13 cellular contexts compared by ENCODE assay signal in the genomic region with DNA sequence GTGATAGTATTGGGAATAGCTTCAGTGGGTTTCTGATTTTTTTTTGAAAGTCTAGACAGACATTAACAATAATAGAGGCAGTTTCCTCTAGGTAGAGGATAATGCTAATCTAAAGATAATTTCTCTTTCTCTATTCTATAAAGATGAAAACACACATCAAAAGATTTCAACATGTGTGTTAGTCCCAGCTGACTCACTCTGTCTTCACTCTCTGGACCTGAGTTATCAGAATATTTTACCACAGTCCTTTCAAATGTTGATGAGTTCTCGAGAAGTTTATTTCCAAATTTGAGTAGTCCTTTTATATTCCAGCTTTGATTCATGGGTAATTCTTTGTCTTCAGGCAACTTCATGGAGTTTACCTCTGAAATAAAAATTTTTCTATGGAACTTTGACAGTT. TPM values are rescaled to one million over a fixed set of nuclear protein-coding genes. Genes with fewer than 3 reads are reported as not detected.
DNase-seq lines count a peak whose midpoint lies in the region; FAIRE-seq and TF ChIP-seq lines count a peak whose summit lies in the region.
"Had no signal": no experiment of that assay in that cellular context is flagged by ENCODE, and none has a peak within 500 bp of the region (broad histone marks: within the 10 kb centered on the region; RNA-seq: fewer than 3 reads in every experiment).

No MANE protein-coding gene starts in this region.

- H3K4me2 ChIP-seq in mammary epithelial cell (ENCODE audit: insufficient read depth, low read depth, low read length): peak overlapping the region; percentile 27

- DNase-seq in EL (peak; percentile 21), M059J (ENCODE audit: low read depth) (peak; percentile 41), mammary epithelial cell (peak; percentile 68), mesothelial cell of epicardium (ENCODE audit: low spot score in 2 of 2, unreplicated experiment in 2 of 2) (no peak), transverse colon (no peak), substantia nigra (lab: John Stamatoyannopoulos, UW) (no peak), urothelium cell line (ENCODE audit: low spot score) (no peak), A172 (ENCODE audit: low spot score) (no peak)
- DNase-seq: hippocampal formation, NCI-H524 treated with DMSO at 0.1 percent for 48 hours, ovary had no signal

- dilution Hi-C loops in mammary epithelial cell (cut with HindIII; ENCODE audit: low sequenced_read_pairs): no loop called here

- no peaks in the 10 kb centered on the region for H3K9me3 ChIP-seq in mammary epithelial cell (replicated peaks; ENCODE audit: insufficient read depth, low read length)
- no peaks in the 10 kb centered on the region for H3K9me3 ChIP-seq in transverse colon
- H3K9me3 ChIP-seq: ovary, tibial nerve had no signal

- FAIRE-seq in urothelium cell line (lab: Jason Lieb, UNC): no peak

- H3K4me1 ChIP-seq in mammary epithelial cell (ENCODE audit: insufficient read depth, low read length): peaks cover 22% of the 10 kb centered on the region
- H3K4me1 ChIP-seq in transverse colon: no peaks in the 10 kb centered on the region

- peak overlapping the region; percentile 55 for H3K27ac Mint-ChIP-seq in mesothelial cell of epicardium

- peaks cover 48% of the 10 kb centered on the region for H3K4me1 Mint-ChIP-seq in mesothelial cell of epicardium

- no peak overlapping the region for H3K9ac ChIP-seq in mammary epithelial cell (ENCODE audit: insufficient read depth, low read length)

- WGBS in mammary epithelial cell (ENCODE audit: low coverage, missing lambda C conversion rate): 69% methylated on average over 1 of the region's 1 CpG
- WGBS in transverse colon (ENCODE audit: low coverage in 1 of 2), 2 donors: 53 to 65% methylated on average over 1 of the region's 1 CpG

- H3K27ac ChIP-seq in mammary epithelial cell (ENCODE audit: insufficient read depth, low read depth, low read length) (peak overlapping the region; percentile 63), transverse colon (no peak overlapping the region), substantia nigra (ENCODE audit: low read depth, low read length, poor library complexity, severe bottlenecking) (no peak overlapping the region)
- H3K27ac ChIP-seq: ovary, tibial nerve had no signal

- H3K9me3 Mint-ChIP-seq in mesothelial cell of epicardium: no peaks in the 10 kb centered on the region

- H3K36me3 ChIP-seq in mammary epithelial cell (ENCODE audit: insufficient read depth, low read length) (peaks cover 13% of the 10 kb centered on the region), transverse colon (peaks cover 0 to 26% (median 6%) of the 10 kb centered on the region in 4 donors)
- H3K36me3 ChIP-seq: ovary had no signal

- no TSS peak for BruUV-seq in mammary epithelial cell (replicated peaks; lab: Mats Ljungman, UMichigan)

- no peaks in the 10 kb centered on the region for H3K27me3 Mint-ChIP-seq in mesothelial cell of epicardium (ENCODE audit: low read depth)

- H2AFZ ChIP-seq in mammary epithelial cell (ENCODE audit: low read depth, low read length): no peak overlapping the region

- TF ChIP-seq CTCF in mammary epithelial cell (conservative IDR thresholded peaks at IDR 0.05 in 1 of 2, IDR thresholded peaks at IDR 0.05 in 1 of 2; ENCODE audit: extremely low read depth in 1 of 2, insufficient read depth in 1 of 2, low read depth in 1 of 2, low read length in 2 of 2) (no peak), mesothelial cell of epicardium (IDR thresholded peaks at IDR 0.05; ENCODE audit: unreplicated experiment) (no peak), transverse colon (IDR thresholded peaks at IDR 0.05) (no peak)

- H3K4me3 ChIP-seq in mammary epithelial cell (replicated peaks in 1 of 3; ENCODE audit: insufficient read depth in 1 of 3, low read depth in 2 of 3, low read length in 3 of 3) (no peak overlapping the region), transverse colon (no peak overlapping the region)
- H3K4me3 ChIP-seq: lung, ovary, tibial nerve had no signal

- H4K20me1 ChIP-seq in mammary epithelial cell (ENCODE audit: insufficient read depth, low read length): no peaks in the 10 kb centered on the region

- in situ Hi-C loops in mammary epithelial cell (cut with MboI; ENCODE audit: low sequenced_read_pairs in 2 of 2): loop anchor here in 1 of 2 donors (10.0 to 25.0 kb wide), 2 partner anchors 262 to 486 kb away; a partner anchor contains a TSS
- in situ Hi-C loops in transverse colon (cut with MboI; ENCODE audit: low pct_ligation_motif_present in 1 of 4, low pct_unique_long_range_greater_than_20kb in 1 of 4, low sequenced_read_pairs in 3 of 4): loop anchor here in 3 of 4 donors (10.0 to 25.0 kb wide), 3 partner anchors 112 to 362 kb away; a partner anchor contains a TSS

- peaks cover 76% of the 10 kb centered on the region for H3K79me2 ChIP-seq in mammary epithelial cell (ENCODE audit: insufficient read depth, low read length)

- TF ChIP-seq POLR2A in transverse colon (IDR thresholded peaks at IDR 0.05): no peak

- peaks cover 6% of the 10 kb centered on the region for H3K36me3 Mint-ChIP-seq in mesothelial cell of epicardium

- no peak for TF ChIP-seq EP300 in transverse colon (IDR thresholded peaks at IDR 0.05; ENCODE audit: low read depth)

- H3K27me3 ChIP-seq in mammary epithelial cell (ENCODE audit: insufficient read depth, low read length): no peaks in the 10 kb centered on the region
- H3K27me3 ChIP-seq in transverse colon: no peaks in the 10 kb centered on the region
- H3K27me3 ChIP-seq: ovary, tibial nerve had no signal

- intact Hi-C loops in mammary epithelial cell (cut with micrococcal nuclease) (no loop called here), transverse colon (cut with DNase I; ENCODE audit: low total_unique reads) (no loop called here)

- H3K4me3 Mint-ChIP-seq in mesothelial cell of epicardium: no peak overlapping the region

- CTCF ChIA-PET in mammary epithelial cell (lab: Charles Lee; ENCODE audit: low non-redundant PET): no interaction called here

RNA-seq across cellular contexts. Expression of a gene that starts 17.1 kb away (rescaled TPM):
- 22.8 and 35.5 TPM in 2 replicates for total RNA-seq in M059J (2014; rRNA removed; shearing (Covaris generic))
- total RNA-seq in mammary epithelial cell (10 to 100 TPM; 18.3 to 32.7 TPM), mesothelial cell of epicardium (47.8 to 52.7 TPM (median 48.4 TPM) in 3 replicates), transverse colon (10 to 100 TPM; 16.5 to 35.9 (median 21.0) TPM)
- polyA plus RNA-seq in mammary epithelial cell: 17.0 TPM
- 25.0 TPM for polyA minus RNA-seq in mammary epithelial cell
- total RNA-seq in A172 (2014; rRNA removed; shearing (Covaris generic)): 13.5 and 17.9 TPM in 2 replicates

RNA-seq across cellular contexts. Expression of a gene that starts 17.4 kb away (rescaled TPM):
- 24.2 and 40.3 TPM in 2 replicates for total RNA-seq in M059J (2014; rRNA removed; shearing (Covaris generic))
- total RNA-seq in mammary epithelial cell (10 to 100 TPM; 18.0 to 24.3 TPM), mesothelial cell of epicardium (33.2 to 33.7 TPM (median 33.6 TPM) in 3 replicates), transverse colon (10 to 100 TPM in 2 of 4 donors, 1 to 10 TPM in 2; 4.5 to 19.5 (median 9.4) TPM)
- 20.4 TPM for polyA plus RNA-seq in mammary epithelial cell
- 25.5 TPM for polyA minus RNA-seq in mammary epithelial cell
- total RNA-seq in A172 (2014; rRNA removed; shearing (Covaris generic)): 22.3 and 23.1 TPM in 2 replicates

Comparison
In these comparisons a context has a peak if more than half of its experiments do, and no peak if none do; other contexts are left out.
1. DNase-seq: peak in EL (single experiment), M059J (single experiment) and mammary epithelial cell (single experiment); none in mesothelial cell of epicardium (0 of 2), transverse colon (single experiment), substantia nigra (0 of 49), urothelium cell line (single experiment) and A172 (single experiment).